ENCODE assay signal across 16 cellular contexts in the genomic region with DNA sequence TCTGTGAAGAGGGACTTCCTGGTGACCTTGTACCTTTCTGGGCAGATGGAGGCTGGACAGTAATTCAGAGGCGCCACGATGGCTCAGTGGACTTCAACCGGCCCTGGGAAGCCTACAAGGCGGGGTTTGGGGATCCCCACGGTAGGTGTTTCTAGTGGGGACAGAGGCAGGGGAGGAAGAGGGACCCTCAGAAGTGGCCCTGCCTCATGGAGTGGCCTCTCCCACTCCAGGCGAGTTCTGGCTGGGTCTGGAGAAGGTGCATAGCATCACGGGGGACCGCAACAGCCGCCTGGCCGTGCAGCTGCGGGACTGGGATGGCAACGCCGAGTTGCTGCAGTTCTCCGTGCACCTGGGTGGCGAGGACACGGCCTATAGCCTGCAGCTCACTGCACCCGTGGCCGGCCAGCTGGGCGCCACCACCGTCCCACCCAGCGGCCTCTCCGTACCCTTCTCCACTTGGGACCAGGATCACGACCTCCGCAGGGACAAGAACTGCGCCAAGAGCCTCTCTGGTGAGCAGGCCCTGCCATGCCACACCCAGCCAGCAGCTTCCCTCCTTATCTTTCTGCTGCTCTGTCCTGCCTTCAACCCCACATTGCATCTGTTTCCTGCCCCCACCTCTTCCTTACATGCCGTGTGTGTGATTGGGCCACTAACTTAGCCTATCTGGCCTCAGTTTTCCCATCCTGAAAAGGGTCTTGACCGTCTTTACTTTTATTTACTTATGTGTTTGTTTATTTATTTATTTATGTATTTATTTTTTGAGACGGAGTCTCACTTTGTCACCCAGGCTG. TPM values are rescaled to one million over a fixed set of nuclear protein-coding genes. Genes with fewer than 3 reads are reported as not detected.
DNase-seq lines count a peak whose midpoint lies in the region; ATAC-seq, FAIRE-seq and TF ChIP-seq lines count a peak whose summit lies in the region.
"Had no signal": no experiment of that assay in that cellular context is flagged by ENCODE, and none has a peak within 500 bp of the region (broad histone marks: within the 10 kb centered on the region; RNA-seq: fewer than 3 reads in every experiment).

No MANE protein-coding gene starts in this region.

- POLR2A ChIA-PET in endothelial cell of umbilical vein (lab: Charles Lee), result no interaction called here

- no peak overlapping the region for H2AFZ ChIP-seq in endothelial cell of umbilical vein (ENCODE audit: low read depth, low read length)

- intact Hi-C loops in endothelial cell of umbilical vein (cut with micrococcal nuclease) (no loop called here), psoas muscle (cut with DNase I) (no loop called here)

- H3K9me3 ChIP-seq in endothelial cell of umbilical vein (replicated peaks; ENCODE audit: control insufficient read depth, insufficient read depth, low read length) (no peaks in the 10 kb centered on the region), psoas muscle (no peaks in the 10 kb centered on the region)
- H3K9me3 ChIP-seq: thoracic aorta had no signal

- TF ChIP-seq POLR2A in endothelial cell of umbilical vein (IDR thresholded peaks at IDR 0.05; ENCODE audit: low read depth, low read length), result no peak

- no peak for ATAC-seq in psoas muscle
- ATAC-seq in GM21529 (IDR thresholded peaks at IDR 0.05; ENCODE audit: unreplicated experiment), result no peak
- ATAC-seq in HG03108 (IDR thresholded peaks at IDR 0.05; ENCODE audit: unreplicated experiment), result no peak

- no peak overlapping the region for H3K9ac ChIP-seq in endothelial cell of umbilical vein (replicated peaks; ENCODE audit: extremely low read depth, insufficient read depth, low read length)

- H3K36me3 ChIP-seq in endothelial cell of umbilical vein (ENCODE audit: control insufficient read depth in 2 of 2, extremely low read depth in 1 of 2, insufficient read depth in 2 of 2, low read length in 2 of 2), result peaks cover 0 to 13% of the 10 kb centered on the region in 2 experiments
- peaks cover 7 to 69% of the 10 kb centered on the region in 2 donors for H3K36me3 ChIP-seq in psoas muscle (ENCODE audit: insufficient read depth in 1 of 2, low read depth in 1 of 2)

- H3K4me3 ChIP-seq in endothelial cell of umbilical vein (replicated peaks in 1 of 3; ENCODE audit: insufficient read depth in 1 of 3, low read depth in 1 of 3, low read length in 3 of 3) (no peak overlapping the region), psoas muscle (no peak overlapping the region)
- H3K4me3 ChIP-seq: thoracic aorta had no signal

- dilution Hi-C loops in endothelial cell of umbilical vein (cut with MboI; ENCODE audit: extremely low pct_ligation_motif_present, low sequenced_read_pairs), result no loop called here

- H3K27me3 ChIP-seq in endothelial cell of umbilical vein (ENCODE audit: control insufficient read depth in 2 of 2, insufficient read depth in 2 of 2, low read length in 2 of 2) (no peaks in the 10 kb centered on the region), psoas muscle (ENCODE audit: insufficient read depth in 3 of 3, low read length in 2 of 3) (no peaks in the 10 kb centered on the region)

- H3K27ac ChIP-seq in endothelial cell of umbilical vein (ENCODE audit: insufficient read depth, low read depth, low read length) (no peak overlapping the region), psoas muscle (peak overlapping the region; percentile 16)
- H3K27ac ChIP-seq: HL-60, thoracic aorta had no signal

- H3K9me1 ChIP-seq in endothelial cell of umbilical vein (replicated peaks; ENCODE audit: control insufficient read depth, extremely low read depth, insufficient read depth, low read length), result no peaks in the 10 kb centered on the region

- peaks cover 12% of the 10 kb centered on the region for H3K4me1 ChIP-seq in endothelial cell of umbilical vein (ENCODE audit: control insufficient read depth, extremely low read depth, insufficient read depth, low read length)
- H3K4me1 ChIP-seq in psoas muscle, result peaks cover 31% of the 10 kb centered on the region

- no peaks in the 10 kb centered on the region for H4K20me1 ChIP-seq in endothelial cell of umbilical vein (replicated peaks; ENCODE audit: control insufficient read depth, extremely low read depth, insufficient read depth, low read length)

- WGBS in psoas muscle, 3 donors, result 80 to 86% (median 81%) methylated on average over 26 to 28 of the region's 28 CpGs

- FAIRE-seq in endothelial cell of umbilical vein (lab: Jason Lieb, UNC), result peak; percentile 8

- TF ChIP-seq CTCF in endothelial cell of umbilical vein (IDR thresholded peaks at IDR 0.05; ENCODE audit: extremely low read depth in 1 of 2, insufficient read depth in 1 of 2, low read depth in 1 of 2, low read length in 2 of 2), result no peak
- no peak for TF ChIP-seq CTCF in psoas muscle (IDR thresholded peaks at IDR 0.05)

- peak in 69 of 76 experiments; percentile 29 to 83 (median 65) for DNase-seq in HUDEP-2 (lab: John Stamatoyannopoulos, UW; ENCODE audit: unreplicated experiment in 76 of 76)
- peak; percentile 38 for DNase-seq in UCSD-AML1 (lab: John Stamatoyannopoulos, UW; ENCODE audit: unreplicated experiment)
- no peak for DNase-seq in endothelial cell of umbilical vein (ENCODE audit: low read depth, low spot score)
- peak in 1 of 2 donors; percentile 55 for DNase-seq in psoas muscle
- no peak for DNase-seq in SK-N-DZ (ENCODE audit: low spot score)
- no peak for DNase-seq in SIG-M5 treated with dmso at 0.1 percent for 504 hours (lab: John Stamatoyannopoulos, UW; ENCODE audit: unreplicated experiment)
- DNase-seq: activated CD4-positive, alpha-beta T cell treated with anti-CD3 and anti-CD28 coated beads, Interleukin-2, amount 50 U/mL, for 4 hours; Karpas-422; NCI-H1417 treated with DMSO at 0.1 percent for 48 hours; NCI-H345; SHP77; T1000 had no signal

- H3K79me2 ChIP-seq in endothelial cell of umbilical vein (ENCODE audit: control insufficient read depth, insufficient read depth, low read length), result no peaks in the 10 kb centered on the region

- H3K4me2 ChIP-seq in endothelial cell of umbilical vein (ENCODE audit: insufficient read depth, low read length), result no peak overlapping the region

- CTCF ChIA-PET in endothelial cell of umbilical vein (lab: Charles Lee), result interaction anchor here (1.0 to 1.6 kb wide), 2 partner anchors 17 to 18 kb away, joined by 3 read pairs; no protein-coding TSS in a partner anchor

- BruUV-seq in endothelial cell of umbilical vein (replicated peaks; lab: Mats Ljungman, UMichigan), result no TSS peak

RNA-seq across cellular contexts. Expression of a gene that starts 7.3 kb away (rescaled TPM):
- total RNA-seq in endothelial cell of umbilical vein, result 3.9 and 4.6 TPM in 2 replicates
- polyA plus RNA-seq in endothelial cell of umbilical vein, result 14.1 and 18.5 TPM in 2 replicates
- 11.1 and 13.6 TPM in 2 replicates for polyA plus RNA-seq in endothelial cell of umbilical vein (2011; cell fraction: cytosol; rRNA removed)
- 21.6 and 23.6 TPM in 2 replicates for polyA plus RNA-seq in endothelial cell of umbilical vein (2011; cell fraction: nucleus; rRNA removed)
- 18.8 and 26.4 TPM in 2 replicates for polyA plus RNA-seq in endothelial cell of umbilical vein (2012)
- polyA minus RNA-seq in endothelial cell of umbilical vein, result 2.5 and 5.9 TPM in 2 replicates
- 0.72 TPM for polyA minus RNA-seq in endothelial cell of umbilical vein (2011; cell fraction: cytosol; rRNA and poly(A)+ RNA removed)
- 4.3 and 11.4 TPM in 2 replicates for polyA minus RNA-seq in endothelial cell of umbilical vein (2011; cell fraction: nucleus; rRNA and poly(A)+ RNA removed)
- 100 to 1,000 TPM in 1 of 4 donors, 10 to 100 TPM in 3; 10.7 to 118 (median 44.7) TPM for total RNA-seq in psoas muscle
- polyA plus RNA-seq in psoas muscle, result 100 to 1,000 TPM in 1 of 3 donors, 10 to 100 TPM in 2; 17.2 to 235 (median 19.1) TPM
- 5.6 and 6.3 TPM in 2 replicates for polyA plus RNA-seq in SK-N-DZ (2014; cell fraction: cytosol; rRNA removed)
- polyA plus RNA-seq in SK-N-DZ (2014; cell fraction: nucleus; rRNA removed), result 11.7 and 12.2 TPM in 2 replicates

RNA-seq across cellular contexts. Expression of a gene that starts 19.0 kb away (rescaled TPM):
- total RNA-seq in endothelial cell of umbilical vein (92.2 and 99.8 TPM in 2 replicates), psoas muscle (100 to 1,000 TPM in 1 of 4 donors, 10 to 100 TPM in 3; 77.1 to 130 (median 82.2) TPM)
- polyA plus RNA-seq in endothelial cell of umbilical vein (74.1 and 80.0 TPM in 2 replicates), psoas muscle (10 to 100 TPM; 43.9 to 59.9 (median 56.9) TPM)
- polyA plus RNA-seq in endothelial cell of umbilical vein (2011; cell fraction: cytosol; rRNA removed), result 54.1 and 72.1 TPM in 2 replicates
- polyA plus RNA-seq in endothelial cell of umbilical vein (2011; cell fraction: nucleus; rRNA removed), result 130 and 131 TPM in 2 replicates
- polyA plus RNA-seq in endothelial cell of umbilical vein (2012), result 82.6 and 111 TPM in 2 replicates
- polyA minus RNA-seq in endothelial cell of umbilical vein, result 58.4 and 64.1 TPM in 2 replicates
- 32.6 TPM for polyA minus RNA-seq in endothelial cell of umbilical vein (2011; cell fraction: cytosol; rRNA and poly(A)+ RNA removed)
- polyA minus RNA-seq in endothelial cell of umbilical vein (2011; cell fraction: nucleus; rRNA and poly(A)+ RNA removed), result 45.5 and 73.0 TPM in 2 replicates
- 28.0 and 30.6 TPM in 2 replicates for polyA plus RNA-seq in SK-N-DZ (2014; cell fraction: cytosol; rRNA removed)
- polyA plus RNA-seq in SK-N-DZ (2014; cell fraction: nucleus; rRNA removed), result 44.8 and 76.4 TPM in 2 replicates

RNA-seq across cellular contexts. Expression of a gene that starts 28.1 kb away (rescaled TPM):
- 26.3 and 30.0 TPM in 2 replicates for total RNA-seq in endothelial cell of umbilical vein
- polyA plus RNA-seq in endothelial cell of umbilical vein, result 22.1 and 25.0 TPM in 2 replicates
- polyA plus RNA-seq in endothelial cell of umbilical vein (2011; cell fraction: cytosol; rRNA removed), result 10.9 and 14.4 TPM in 2 replicates
- polyA plus RNA-seq in endothelial cell of umbilical vein (2011; cell fraction: nucleus; rRNA removed), result 47.3 and 47.4 TPM in 2 replicates
- polyA plus RNA-seq in endothelial cell of umbilical vein (2012), result 6.1 and 11.4 TPM in 2 replicates
- polyA minus RNA-seq in endothelial cell of umbilical vein, result 8.3 and 8.7 TPM in 2 replicates
- not detected for polyA minus RNA-seq in endothelial cell of umbilical vein (2011; cell fraction: cytosol; rRNA and poly(A)+ RNA removed)
- polyA minus RNA-seq in endothelial cell of umbilical vein (2011; cell fraction: nucleus; rRNA and poly(A)+ RNA removed), result 6.3 and 14.1 TPM in 2 replicates
- total RNA-seq in psoas muscle, result 10 to 100 TPM in 2 of 4 donors, 1 to 10 TPM in 2; 7.1 to 14.2 (median 9.7) TPM
- 1 to 10 TPM; 5.1 to 9.4 (median 7.7) TPM for polyA plus RNA-seq in psoas muscle
- 0.16 and 2.0 TPM in 2 replicates for polyA plus RNA-seq in SK-N-DZ (2014; cell fraction: cytosol; rRNA removed)
- polyA plus RNA-seq in SK-N-DZ (2014; cell fraction: nucleus; rRNA removed), result 0.11 and 1.0 TPM in 2 replicates

RNA-seq across cellular contexts. Expression of a gene that starts 41.9 kb away (rescaled TPM):
- total RNA-seq in endothelial cell of umbilical vein, result 40.1 and 43.5 TPM in 2 replicates
- polyA plus RNA-seq in endothelial cell of umbilical vein, result 91.9 and 130 TPM in 2 replicates
- polyA plus RNA-seq in endothelial cell of umbilical vein (2011; cell fraction: cytosol; rRNA removed), result 44.4 and 67.0 TPM in 2 replicates
- 35.4 and 40.1 TPM in 2 replicates for polyA plus RNA-seq in endothelial cell of umbilical vein (2011; cell fraction: nucleus; rRNA removed)
- polyA plus RNA-seq in endothelial cell of umbilical vein (2012), result 44.0 and 76.6 TPM in 2 replicates
- 23.7 and 29.0 TPM in 2 replicates for polyA minus RNA-seq in endothelial cell of umbilical vein
- polyA minus RNA-seq in endothelial cell of umbilical vein (2011; cell fraction: cytosol; rRNA and poly(A)+ RNA removed), result 5.4 TPM
- polyA minus RNA-seq in endothelial cell of umbilical vein (2011; cell fraction: nucleus; rRNA and poly(A)+ RNA removed), result 10.9 and 21.7 TPM in 2 replicates
- 10 to 100 TPM; 47.7 to 56.0 (median 52.2) TPM for total RNA-seq in psoas muscle
- polyA plus RNA-seq in psoas muscle, result 10 to 100 TPM; 32.8 to 55.6 (median 48.9) TPM
- 25.4 and 35.9 TPM in 2 replicates for polyA plus RNA-seq in SK-N-DZ (2014; cell fraction: cytosol; rRNA removed)
- polyA plus RNA-seq in SK-N-DZ (2014; cell fraction: nucleus; rRNA removed), result 4.4 and 24.5 TPM in 2 replicates

RNA-seq across cellular contexts. Expression of a gene that starts 49.9 kb away (rescaled TPM):
- total RNA-seq in endothelial cell of umbilical vein, result 1,555 and 1,664 TPM in 2 replicates
- polyA plus RNA-seq in endothelial cell of umbilical vein, result 865 and 990 TPM in 2 replicates
- polyA plus RNA-seq in endothelial cell of umbilical vein (2011; cell fraction: cytosol; rRNA removed), result 799 and 842 TPM in 2 replicates
- polyA plus RNA-seq in endothelial cell of umbilical vein (2011; cell fraction: nucleus; rRNA removed), result 200 and 336 TPM in 2 replicates
- 2,106 and 2,592 TPM in 2 replicates for polyA plus RNA-seq in endothelial cell of umbilical vein (2012)
- 420 and 491 TPM in 2 replicates for polyA minus RNA-seq in endothelial cell of umbilical vein
- polyA minus RNA-seq in endothelial cell of umbilical vein (2011; cell fraction: cytosol; rRNA and poly(A)+ RNA removed), result 322 TPM
- polyA minus RNA-seq in endothelial cell of umbilical vein (2011; cell fraction: nucleus; rRNA and poly(A)+ RNA removed), result 48.7 and 96.3 TPM in 2 replicates
- total RNA-seq in psoas muscle, result 1,000 to 10,000 TPM in 2 of 4 donors, 100 to 1,000 TPM in 2; 947 to 1,442 (median 1,003) TPM
- 100 to 1,000 TPM; 431 to 717 (median 657) TPM for polyA plus RNA-seq in psoas muscle
- polyA plus RNA-seq in SK-N-DZ (2014; cell fraction: cytosol; rRNA removed), result 193 and 234 TPM in 2 replicates
- 198 and 225 TPM in 2 replicates for polyA plus RNA-seq in SK-N-DZ (2014; cell fraction: nucleus; rRNA removed)

Comparison
In these comparisons a context has a peak if more than half of its experiments do, and no peak if none do; other contexts are left out.
1. DNase-seq: peak in HUDEP-2 (69 of 76) and UCSD-AML1 (single experiment); none in endothelial cell of umbilical vein (single experiment), SK-N-DZ (single experiment) and SIG-M5 treated with dmso at 0.1 percent for 504 hours (single experiment).